ENCODE assay signal across 20 cellular contexts in genomic region chr1:27878038-27878437, GRCh38. TPM values are rescaled to one million over a fixed set of nuclear protein-coding genes. Genes with fewer than 3 reads are reported as not detected.
DNase-seq lines count a peak whose midpoint lies in the region; ATAC-seq and TF ChIP-seq lines count a peak whose summit lies in the region.
"Had no signal": no experiment of that assay in that cellular context is flagged by ENCODE, and none has a peak within 500 bp of the region (broad histone marks: within the 10 kb centered on the region; RNA-seq: fewer than 3 reads in every experiment).

No MANE protein-coding gene starts in this region.

- intact Hi-C loops in sigmoid colon (cut with DNase I) = no loop called here

- H3K27ac Mint-ChIP-seq in activated T-cell treated with anti-CD3 and anti-CD28 coated beads, Interleukin-2, amount 50 U/mL, for 72 hours = peak overlapping the region; percentile 89
- H3K27ac Mint-ChIP-seq in activated T-helper 17 cell treated with anti-CD3 and anti-CD28 coated beads, Interleukin-2, amount 50 U/mL, for 72 hours = peak overlapping the region; percentile 70
- H3K27ac Mint-ChIP-seq: activated B cell treated with CpG ODN at 0.5 μM for 24 hours had no signal

- no peaks in the 10 kb centered on the region for H3K4me1 ChIP-seq in DND-41 (ENCODE audit: insufficient read depth, low read length)
- peaks cover 0 to 10% (median 4%) of the 10 kb centered on the region in 4 donors for H3K4me1 ChIP-seq in sigmoid colon

- H3K4me2 ChIP-seq in DND-41 (ENCODE audit: insufficient read depth, low read length) = no peak overlapping the region

- peaks cover 6 to 21% of the 10 kb centered on the region in 2 donors for H3K36me3 Mint-ChIP-seq in activated T-cell treated with anti-CD3 and anti-CD28 coated beads, Interleukin-2, amount 50 U/mL, for 72 hours (ENCODE audit: insufficient read depth in 2 of 2)
- H3K36me3 Mint-ChIP-seq in activated T-helper 17 cell treated with anti-CD3 and anti-CD28 coated beads, Interleukin-2, amount 50 U/mL, for 72 hours (ENCODE audit: low read depth) = peaks cover 73% of the 10 kb centered on the region

- H3K9me3 Mint-ChIP-seq in activated T-cell treated with anti-CD3 and anti-CD28 coated beads, Interleukin-2, amount 50 U/mL, for 72 hours = no peaks in the 10 kb centered on the region
- H3K9me3 Mint-ChIP-seq in activated T-helper 17 cell treated with anti-CD3 and anti-CD28 coated beads, Interleukin-2, amount 50 U/mL, for 72 hours = no peaks in the 10 kb centered on the region
- H3K9me3 Mint-ChIP-seq: activated B cell treated with CpG ODN at 0.5 μM for 24 hours had no signal

- H3K36me3 ChIP-seq in DND-41 (ENCODE audit: insufficient read depth, low read length) (no peaks in the 10 kb centered on the region), sigmoid colon (no peaks in the 10 kb centered on the region)
- H3K36me3 ChIP-seq: SJCRH30, uterus had no signal

- no peaks in the 10 kb centered on the region for H3K27me3 ChIP-seq in DND-41 (ENCODE audit: insufficient read depth, low read length, poor library complexity)
- H3K27me3 ChIP-seq in sigmoid colon = no peaks in the 10 kb centered on the region
- H3K27me3 ChIP-seq: esophagus squamous epithelium, SJCRH30, uterus had no signal

- H3K79me2 ChIP-seq in DND-41 (ENCODE audit: insufficient read depth, low read length) = no peaks in the 10 kb centered on the region

- H4K20me1 ChIP-seq in DND-41 (ENCODE audit: insufficient read depth, low read length) = no peaks in the 10 kb centered on the region

- TF ChIP-seq POLR2A in sigmoid colon (IDR thresholded peaks at IDR 0.05) = no peak

- no peak for TF ChIP-seq EP300 in sigmoid colon (IDR thresholded peaks at IDR 0.05)

- H3K9me3 ChIP-seq in DND-41 (ENCODE audit: insufficient read depth, low read length, severe bottlenecking) (no peaks in the 10 kb centered on the region), sigmoid colon (no peaks in the 10 kb centered on the region)
- H3K9me3 ChIP-seq: esophagus squamous epithelium, gastroesophageal sphincter, SJCRH30, uterus had no signal

- DNase-seq in activated T-cell treated with anti-CD3 and anti-CD28 coated beads, Interleukin-2, amount 50 U/mL, for 72 hours = no peak
- DNase-seq in activated T-cell treated with anti-CD3 and anti-CD28 coated beads, Interleukin-2, amount 50 U/mL, for 48 hours = no peak
- DNase-seq in DND-41 = peak; percentile 62
- peak; percentile 6 for DNase-seq in sigmoid colon
- no peak for DNase-seq in SHP77 treated with DMSO at 0.1 percent for 48 hours (lab: John Stamatoyannopoulos, UW)
- DNase-seq: activated B cell treated with CpG ODN at 0.5 μM for 24 hours; effector CD8-positive, alpha-beta T cell; esophagus squamous epithelium; KG1; NCI-H1048; NCI-H187 treated with DMSO at 0.1 percent for 48 hours; stimulated activated CD8-positive, alpha-beta memory T cell treated with anti-CD3 and anti-CD28 coated beads, Interleukin-4, amount 100 ng/mL, for 48 hours; uterus had no signal

- no peak overlapping the region for H3K27ac ChIP-seq in DND-41 (ENCODE audit: low read length)
- H3K27ac ChIP-seq in sigmoid colon = no peak overlapping the region
- H3K27ac ChIP-seq: C4-2B, gastroesophageal sphincter, uterus had no signal

- H3K4me3 ChIP-seq in DND-41 (ENCODE audit: low read depth in 1 of 2, low read length in 2 of 2) (no peak overlapping the region), sigmoid colon (no peak overlapping the region)
- H3K4me3 ChIP-seq: esophagus squamous epithelium, gastroesophageal sphincter, lung, uterus had no signal

- no peak overlapping the region for H3K4me3 Mint-ChIP-seq in activated T-cell treated with anti-CD3 and anti-CD28 coated beads, Interleukin-2, amount 50 U/mL, for 72 hours
- no peak overlapping the region for H3K4me3 Mint-ChIP-seq in activated T-helper 17 cell treated with anti-CD3 and anti-CD28 coated beads, Interleukin-2, amount 50 U/mL, for 72 hours
- H3K4me3 Mint-ChIP-seq: activated B cell treated with CpG ODN at 0.5 μM for 24 hours had no signal

- no peak overlapping the region for H3K9ac ChIP-seq in DND-41 (ENCODE audit: low read depth, low read length)

- TF ChIP-seq CTCF in DND-41 (IDR thresholded peaks at IDR 0.05; ENCODE audit: borderline replicate concordance, extremely low read depth, low read length, poor library complexity, severe bottlenecking) (no peak), sigmoid colon (IDR thresholded peaks at IDR 0.05) (no peak)

- WGBS in sigmoid colon, 2 donors = 71 to 82% methylated on average over 4 of the region's 4 CpGs

- H3K4me1 Mint-ChIP-seq in activated T-cell treated with anti-CD3 and anti-CD28 coated beads, Interleukin-2, amount 50 U/mL, for 72 hours (ENCODE audit: low read depth) = peaks cover 40% of the 10 kb centered on the region
- H3K4me1 Mint-ChIP-seq in activated T-helper 17 cell treated with anti-CD3 and anti-CD28 coated beads, Interleukin-2, amount 50 U/mL, for 72 hours = peaks cover 13% of the 10 kb centered on the region

- peak in 1 of 2 donors; percentile 13 for ATAC-seq in activated T-cell treated with anti-CD3 and anti-CD28 coated beads, Interleukin-2, amount 50 U/mL, for 72 hours (replicated peaks in 1 of 2)
- ATAC-seq in DND-41 (ENCODE audit: insufficient read depth, low read depth) (peak; percentile 79), GM18519 (IDR thresholded peaks at IDR 0.05; ENCODE audit: low FRiP score, unreplicated experiment) (no peak), HG02840 (IDR thresholded peaks at IDR 0.05; ENCODE audit: low FRiP score, unreplicated experiment) (no peak)
- no peak for ATAC-seq in activated T-helper 17 cell treated with anti-CD3 and anti-CD28 coated beads, Interleukin-2, amount 50 U/mL, for 72 hours (replicated peaks)
- ATAC-seq: gastroesophageal sphincter had no signal

- H2AFZ ChIP-seq in DND-41 (ENCODE audit: low read depth, low read length) = no peak overlapping the region

- H3K27me3 Mint-ChIP-seq in activated T-cell treated with anti-CD3 and anti-CD28 coated beads, Interleukin-2, amount 50 U/mL, for 72 hours (ENCODE audit: low read depth) = no peaks in the 10 kb centered on the region
- H3K27me3 Mint-ChIP-seq in activated T-helper 17 cell treated with anti-CD3 and anti-CD28 coated beads, Interleukin-2, amount 50 U/mL, for 72 hours = no peaks in the 10 kb centered on the region
- H3K27me3 Mint-ChIP-seq: activated B cell treated with CpG ODN at 0.5 μM for 24 hours had no signal

RNA-seq across cellular contexts. Expression of gene THEMIS2, which starts 5.7 kb away (rescaled TPM):
- 10 to 100 TPM; 26.0 to 81.0 TPM for total RNA-seq in activated T-cell treated with anti-CD3 and anti-CD28 coated beads, Interleukin-2, amount 50 U/mL, for 72 hours
- total RNA-seq in activated T-helper 17 cell treated with anti-CD3 and anti-CD28 coated beads, Interleukin-2, amount 50 U/mL, for 72 hours = 10 to 100 TPM; 32.0 to 62.8 TPM
- 10 to 100 TPM; 13.7 to 23.5 (median 18.9) TPM for total RNA-seq in sigmoid colon
- polyA plus RNA-seq in sigmoid colon = 10 to 100 TPM in 2 of 3 donors, 1 to 10 TPM in 1; 9.0 to 32.2 (median 14.8) TPM

RNA-seq across cellular contexts. Expression of gene RPA2, which starts 36.3 kb away (rescaled TPM):
- total RNA-seq in activated T-cell treated with anti-CD3 and anti-CD28 coated beads, Interleukin-2, amount 50 U/mL, for 72 hours = 10 to 100 TPM; 84.7 to 96.1 TPM
- 10 to 100 TPM; 88.9 to 98.6 TPM for total RNA-seq in activated T-helper 17 cell treated with anti-CD3 and anti-CD28 coated beads, Interleukin-2, amount 50 U/mL, for 72 hours
- total RNA-seq in sigmoid colon = 10 to 100 TPM; 13.8 to 30.0 (median 23.2) TPM
- polyA plus RNA-seq in sigmoid colon = 10 to 100 TPM; 26.4 to 34.9 (median 26.6) TPM

RNA-seq across cellular contexts. Expression of gene PPP1R8, which starts 47.5 kb away (rescaled TPM):
- total RNA-seq in activated T-cell treated with anti-CD3 and anti-CD28 coated beads, Interleukin-2, amount 50 U/mL, for 72 hours = 10 to 100 TPM; 58.4 to 59.0 TPM
- total RNA-seq in activated T-helper 17 cell treated with anti-CD3 and anti-CD28 coated beads, Interleukin-2, amount 50 U/mL, for 72 hours = 10 to 100 TPM; 41.0 to 57.9 TPM
- total RNA-seq in sigmoid colon = 10 to 100 TPM; 25.8 to 37.5 (median 36.1) TPM
- 10 to 100 TPM; 31.2 to 31.8 (median 31.7) TPM for polyA plus RNA-seq in sigmoid colon

RNA-seq across cellular contexts. Expression of gene SMPDL3B, which starts 56.8 kb away (rescaled TPM):
- total RNA-seq in activated T-cell treated with anti-CD3 and anti-CD28 coated beads, Interleukin-2, amount 50 U/mL, for 72 hours = 1 to 10 TPM in 1 of 2 donors, under 1 TPM in 1; 0.41 to 1.5 TPM
- under 1 TPM; 0.28 to 0.45 TPM for total RNA-seq in activated T-helper 17 cell treated with anti-CD3 and anti-CD28 coated beads, Interleukin-2, amount 50 U/mL, for 72 hours
- under 1 TPM in 2 of 4 donors, not detected in 2; 0.28 to 0.71 TPM for total RNA-seq in sigmoid colon
- 10 to 100 TPM in 2 of 3 donors, 1 to 10 TPM in 1; 7.2 to 19.5 (median 13.6) TPM for polyA plus RNA-seq in sigmoid colon
- total RNA-seq: activated B cell treated with CpG ODN at 0.5 μM for 24 hours had no signal

Comparison
In these comparisons a context has a peak if more than half of its experiments do, and no peak if none do; other contexts are left out.
1. DNase-seq: peak in DND-41 (single experiment) and sigmoid colon (single experiment); none in activated T-cell treated with anti-CD3 and anti-CD28 coated beads, Interleukin-2, amount 50 U/mL, for 72 hours (0 of 2), activated T-cell treated with anti-CD3 and anti-CD28 coated beads, Interleukin-2, amount 50 U/mL, for 48 hours (0 of 2) and SHP77 treated with DMSO at 0.1 percent for 48 hours (single experiment).